21 cellular contexts compared by ENCODE assay signal in the genomic region with DNA sequence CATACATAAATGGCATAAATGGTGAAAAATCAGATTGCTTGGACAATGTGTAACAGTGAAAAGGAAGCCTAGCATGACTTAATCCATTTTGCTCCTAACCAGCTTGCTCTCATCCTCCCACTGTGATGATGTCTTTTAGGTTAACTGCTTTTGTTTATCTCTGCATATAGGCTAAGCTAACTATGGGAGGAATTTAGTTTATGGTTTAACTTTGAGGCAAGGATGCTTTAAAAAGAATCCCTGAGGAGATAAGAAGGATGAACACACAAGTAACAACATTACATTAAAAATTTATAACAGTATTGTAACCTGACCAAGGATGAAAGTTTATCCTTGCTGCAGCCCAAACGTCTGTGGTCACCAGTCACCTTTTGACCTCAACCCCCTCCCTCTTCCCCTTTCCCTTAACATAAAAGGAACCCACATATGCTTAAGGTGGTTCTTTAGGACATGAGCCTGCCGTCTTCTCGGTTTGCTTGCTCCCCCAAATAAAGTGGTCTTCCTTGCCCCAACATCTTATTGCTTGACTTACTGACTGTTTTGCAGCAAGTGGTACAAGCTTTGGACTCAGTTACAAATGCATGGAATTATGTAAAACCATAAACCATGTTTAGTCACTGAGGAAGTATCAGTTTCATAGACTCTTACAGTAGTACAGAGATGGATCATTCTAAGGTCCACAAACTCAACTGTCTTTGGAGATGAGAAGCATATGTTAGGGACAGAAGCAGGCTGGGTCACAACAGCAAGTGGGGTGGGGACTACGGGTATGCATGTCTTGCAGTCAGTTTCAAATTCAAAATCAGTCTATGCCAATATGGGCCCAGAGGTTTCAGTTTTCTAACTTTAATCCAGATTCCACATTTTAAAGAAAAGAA. TPM values are rescaled to one million over a fixed set of nuclear protein-coding genes. Genes with fewer than 3 reads are reported as not detected.
A peak's percentile ranks its signal among the peaks of the same experiment; 100 is the strongest.
DNase-seq lines count a peak whose midpoint lies in the region; ATAC-seq and TF ChIP-seq lines count a peak whose summit lies in the region.
"Had no signal": no experiment of that assay in that cellular context is flagged by ENCODE, and none has a peak within 500 bp of the region (broad histone marks: within the 10 kb centered on the region; RNA-seq: fewer than 3 reads in every experiment).

No MANE protein-coding gene starts in this region.

- no peaks in the 10 kb centered on the region for H3K9me3 ChIP-seq in smooth muscle cell (replicated peaks; ENCODE audit: low read depth)
- H3K9me3 ChIP-seq: A549 had no signal

- peaks cover 23% of the 10 kb centered on the region for H3K27me3 Mint-ChIP-seq in activated CD4-positive, alpha-beta T cell treated with anti-CD3 and anti-CD28 coated beads for 36 hours
- H3K27me3 Mint-ChIP-seq in nephron progenitor cell (ENCODE audit: low read depth, poor library complexity): peaks cover 4% of the 10 kb centered on the region

- peaks cover 6% of the 10 kb centered on the region for H3K4me1 Mint-ChIP-seq in activated CD4-positive, alpha-beta T cell treated with anti-CD3 and anti-CD28 coated beads for 36 hours
- H3K4me1 Mint-ChIP-seq in nephron progenitor cell: peaks cover 15% of the 10 kb centered on the region

- peak; percentile 47 for ATAC-seq in activated CD4-positive, alpha-beta T cell treated with anti-CD3 and anti-CD28 coated beads for 36 hours
- ATAC-seq in HG02623 (IDR thresholded peaks at IDR 0.05; ENCODE audit: unreplicated experiment): peak; percentile 94
- ATAC-seq in HG03354 (IDR thresholded peaks at IDR 0.05; ENCODE audit: poor library complexity, severe bottlenecking, unreplicated experiment): peak; percentile 97
- ATAC-seq: A549 had no signal

- no peak overlapping the region for H3K27ac Mint-ChIP-seq in activated CD4-positive, alpha-beta T cell treated with anti-CD3 and anti-CD28 coated beads for 36 hours
- H3K27ac Mint-ChIP-seq in nephron progenitor cell: peak overlapping the region; percentile 69
- H3K27ac Mint-ChIP-seq: activated CD4-positive, alpha-beta T cell treated with anti-CD3 and anti-CD28 coated beads, Interleukin-2, amount 10 ng/mL, durations not matched to agents 7 days and 5 days; CD4-positive, alpha-beta T cell had no signal

- TF ChIP-seq CTCF in nephron progenitor cell (IDR thresholded peaks at IDR 0.05) (no peak), smooth muscle cell (IDR thresholded peaks at IDR 0.05; ENCODE audit: borderline replicate concordance, insufficient read depth, poor library complexity, severe bottlenecking) (no peak)

- H4K20me1 ChIP-seq in smooth muscle cell (ENCODE audit: low read depth): no peaks in the 10 kb centered on the region

- H3F3A ChIP-seq in smooth muscle cell (ENCODE audit: low read depth): no peaks in the 10 kb centered on the region

- H3K9me3 Mint-ChIP-seq in activated CD4-positive, alpha-beta T cell treated with anti-CD3 and anti-CD28 coated beads for 36 hours (ENCODE audit: low read depth): peaks cover 5% of the 10 kb centered on the region
- peaks cover 21% of the 10 kb centered on the region for H3K9me3 Mint-ChIP-seq in nephron progenitor cell
- H3K9me3 Mint-ChIP-seq: activated CD4-positive, alpha-beta T cell treated with anti-CD3 and anti-CD28 coated beads, Interleukin-2, amount 10 ng/mL, durations not matched to agents 7 days and 5 days; CD4-positive, alpha-beta T cell had no signal

- POLR2A ChIA-PET in activated CD4-positive, alpha-beta T cell treated with anti-CD3 and anti-CD28 coated beads for 36 hours (lab: Charles Lee): no interaction called here

- H3K36me3 ChIP-seq in smooth muscle cell (ENCODE audit: low read depth): no peaks in the 10 kb centered on the region

- H3K4me1 ChIP-seq in smooth muscle cell (ENCODE audit: low read depth): no peaks in the 10 kb centered on the region
- H3K4me1 ChIP-seq: A549 had no signal

- H3K4me3 ChIP-seq in smooth muscle cell: no peak overlapping the region
- H3K4me3 ChIP-seq: A549 had no signal

- H3K79me2 ChIP-seq in smooth muscle cell (ENCODE audit: low read depth): no peaks in the 10 kb centered on the region

- peaks cover 1% of the 10 kb centered on the region for H3K36me3 Mint-ChIP-seq in activated CD4-positive, alpha-beta T cell treated with anti-CD3 and anti-CD28 coated beads for 36 hours (ENCODE audit: low read depth)
- no peaks in the 10 kb centered on the region for H3K36me3 Mint-ChIP-seq in nephron progenitor cell (ENCODE audit: low read depth)

- no peaks in the 10 kb centered on the region for H3K27me3 ChIP-seq in smooth muscle cell (ENCODE audit: low read depth)

- 62% methylated on average over 4 of the region's 4 CpGs for WGBS in smooth muscle cell (ENCODE audit: low lambda C conversion rate)

- H3K27ac ChIP-seq in smooth muscle cell (ENCODE audit: low read depth): no peak overlapping the region
- H3K27ac ChIP-seq: A549, RWPE1 had no signal

- DNase-seq in activated CD4-positive, alpha-beta T cell treated with anti-CD3 and anti-CD28 coated beads for 36 hours: no peak
- no peak for DNase-seq in activated CD4-positive, alpha-beta T cell treated with anti-CD3 and anti-CD28 coated beads for 4 hours
- DNase-seq in nephron progenitor cell: no peak
- no peak for DNase-seq in DMS53 treated with DMSO at 0.1 percent for 48 hours (lab: John Stamatoyannopoulos, UW; ENCODE audit: unreplicated experiment)
- DNase-seq in smooth muscle cell (lab: John Stamatoyannopoulos, UW; ENCODE audit: unreplicated experiment): no peak
- no peak for DNase-seq in NCI-H446 (lab: John Stamatoyannopoulos, UW)
- DNase-seq: activated CD4-positive, alpha-beta T cell treated with anti-CD3 and anti-CD28 coated beads, Interleukin-2, amount 10 ng/mL, durations not matched to agents 7 days and 5 days; activated T-cell treated with anti-CD3 and anti-CD28 coated beads, Interleukin-2, amount 50 U/mL, for 48 hours; amniotic stem cell; CD4-positive, alpha-beta T cell; NCI-H1417; NCI-H510A treated with DMSO at 0.1 percent for 48 hours; stimulated activated CD4-positive, alpha-beta T cell treated with anti-CD3 and anti-CD28 coated beads, Interleukin-12 subunit alpha, Interleukin-12 subunit beta, amount 100 ng/mL, for 4 hours; T-helper 2 cell had no signal

- H3K9ac ChIP-seq in smooth muscle cell (ENCODE audit: low read depth): no peak overlapping the region

- no peak overlapping the region for H3K4me2 ChIP-seq in smooth muscle cell
- H3K4me2 ChIP-seq: A549 had no signal

- no peak overlapping the region for H2AFZ ChIP-seq in smooth muscle cell (ENCODE audit: low read depth)

- intact Hi-C loops in activated CD4-positive, alpha-beta T cell treated with anti-CD3 and anti-CD28 coated beads for 36 hours (cut with DNase I, micrococcal nuclease): no loop called here

- H3K4me3 Mint-ChIP-seq in activated CD4-positive, alpha-beta T cell treated with anti-CD3 and anti-CD28 coated beads for 36 hours: no peak overlapping the region
- no peak overlapping the region for H3K4me3 Mint-ChIP-seq in nephron progenitor cell
- H3K4me3 Mint-ChIP-seq: activated CD4-positive, alpha-beta T cell treated with anti-CD3 and anti-CD28 coated beads, Interleukin-2, amount 10 ng/mL, durations not matched to agents 7 days and 5 days; CD4-positive, alpha-beta T cell had no signal

- CTCF ChIA-PET in activated CD4-positive, alpha-beta T cell treated with anti-CD3 and anti-CD28 coated beads for 36 hours (lab: Charles Lee): interaction anchor here (1.4 kb wide), 1 partner anchor 13 kb away, joined by 8 read pairs; no protein-coding TSS in a partner anchor

RNA-seq across cellular contexts. Expression of a gene that starts 31.3 kb away (rescaled TPM):
- not detected for total RNA-seq in activated CD4-positive, alpha-beta T cell treated with anti-CD3 and anti-CD28 coated beads for 36 hours
- not detected in 2 replicates for total RNA-seq in smooth muscle cell
- polyA plus RNA-seq in smooth muscle cell: not detected in 2 replicates
- total RNA-seq: activated CD4-positive, alpha-beta T cell treated with anti-CD3 and anti-CD28 coated beads, Interleukin-2, amount 10 ng/mL, durations not matched to agents 7 days and 5 days; CD4-positive, alpha-beta T cell; cerebellum; kidney epithelial cell; osteocyte had no signal
- polyA plus RNA-seq: A549 had no signal

Comparison
In these comparisons a context has a peak if more than half of its experiments do, and no peak if none do; other contexts are left out.
1. ATAC-seq: peak in every context shown above with its lines; median percentile 97 in HG03354; 94 in HG02623; 47 in activated CD4-positive, alpha-beta T cell treated with anti-CD3 and anti-CD28 coated beads for 36 hours.